In genomic region chr7:123023126-123023525, GRCh38 we compare ENCODE assay signal across 30 cellular contexts. TPM values are rescaled to one million over a fixed set of nuclear protein-coding genes. Genes with fewer than 3 reads are reported as not detected.
"Had no signal": no experiment of that assay in that cellular context is flagged by ENCODE, and none has a peak within 500 bp of the region (broad histone marks: within the 10 kb centered on the region; RNA-seq: fewer than 3 reads in every experiment).

No MANE protein-coding gene starts in this region.

- H3K9me3 ChIP-seq: right lobe of liver had no signal

- H3K27me3 ChIP-seq: right lobe of liver had no signal

- ATAC-seq: activated naive CD8-positive, alpha-beta T cell treated with anti-CD3 and anti-CD28 coated beads, Interleukin-2, amount 50 U/mL, for 24 hours; left colon; right lobe of liver; stimulated activated memory B cell treated with anti-CD40 and anti-IgM and Interleukin-4, amounts not matched to agents 10 μg/mL and 1 μg/mL and 100 μg/mL, for 72 hours; WTC11 had no signal

- H3K4me1 ChIP-seq: right lobe of liver had no signal

- H3K27ac ChIP-seq: right lobe of liver had no signal

- H3K4me3 ChIP-seq: right lobe of liver, smooth muscle cell had no signal

- DNase-seq: activated CD4-positive, alpha-beta T cell treated with anti-CD3 and anti-CD28 coated beads, Interleukin-2, amount 50 U/mL, for 48 hours; activated CD8-positive, alpha-beta memory T cell treated with anti-CD3 and anti-CD28 coated beads, Interleukin-2, amount 50 U/mL, for 48 hours; activated effector memory CD4-positive, alpha-beta T cell treated with Interleukin-2 at 50 U/mL for 16 hours; activated naive CD4-positive, alpha-beta T cell treated with anti-CD3 and anti-CD28 coated beads, Interleukin-2, amount 50 U/mL, for 16 hours; activated naive CD8-positive, alpha-beta T cell treated with anti-CD3 and anti-CD28 coated beads, Interleukin-2, amount 50 U/mL, for 24 hours; activated T-cell treated with anti-CD3 and anti-CD28 coated beads, Interleukin-2, amount 50 U/mL, for 48 hours; anterior cingulate cortex; central memory CD4-positive, alpha-beta T cell; dermis blood vessel endothelial cell; effector memory CD4-positive, alpha-beta T cell; hippocampal formation; islet precursor cell; left colon; nephron progenitor cell; posterior cingulate gyrus; right lobe of liver; stimulated activated CD4-positive, alpha-beta T cell treated with anti-CD3 and anti-CD28 coated beads, Interleukin-15, amount 100 ng/mL, for 24 hours; T-helper 9 cell; trophoblast cell had no signal

- H3K36me3 ChIP-seq: right lobe of liver had no signal

RNA-seq across cellular contexts. Expression of gene TAS2R16, which starts 27.6 kb away (rescaled TPM):
- total RNA-seq: activated CD8-positive, alpha-beta memory T cell treated with anti-CD3 and anti-CD28 coated beads for 36 hours; dermis blood vessel endothelial cell; frontal cortex; left colon; lower leg skin; mononuclear cell; omental fat pad; right lobe of liver; smooth muscle cell; T-helper 1 cell treated with Interleukin-12 subunit alpha and Interleukin-12 subunit beta and Interleukin-4 antibody, amounts not matched to agents 30 ng/mL and 1 ng/mL, for 36 hours; temporal lobe; WTC11 had no signal
- polyA plus RNA-seq: esophagus, smooth muscle cell had no signal
